In the genomic region with DNA sequence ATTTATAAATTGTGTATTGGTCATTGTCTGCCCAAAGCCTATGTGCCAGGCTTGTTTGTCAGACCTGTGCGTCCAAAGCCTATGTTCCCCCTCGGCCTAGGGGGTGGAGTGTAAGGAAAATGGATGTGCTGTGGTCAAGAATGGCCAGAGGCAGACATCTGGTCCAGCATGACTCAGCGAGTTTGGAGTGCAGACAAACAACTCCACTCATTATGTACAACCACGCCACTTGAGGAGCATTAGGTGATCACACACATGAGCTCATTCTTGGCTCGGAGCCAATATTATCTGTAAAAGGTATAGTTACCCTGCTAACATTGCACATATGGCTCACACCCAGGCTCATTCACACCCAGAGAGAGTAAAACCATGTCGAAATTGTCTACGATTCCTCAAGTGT, we compare ENCODE assay signal across 1 cellular context.
TF ChIP-seq lines count a peak whose summit lies in the region.

No MANE protein-coding gene starts in this region.

TF ChIP-seq in HEK293, 187 proteins besides CTCF, POLR2A, EP300 and RAD21 (continued from another document and continues in another):
- 0 out of 2 replicates have a peak, but pooled peaks have one; percentile 41 for TF ChIP-seq ZBTB48 (tag by site-specific recombination; IDR thresholded peaks at IDR 0.05)
- TF ChIP-seq ZFP69B (tag by site-specific recombination; IDR thresholded peaks at IDR 0.05), result peak; percentile 90
- TF ChIP-seq KLF16 (tag by site-specific recombination; IDR thresholded peaks at IDR 0.05), result peak; percentile 88
- no peak for TF ChIP-seq ZNF138 (tag by site-specific recombination; IDR thresholded peaks at IDR 0.05; ENCODE audit: borderline replicate concordance)
- TF ChIP-seq ZNF416 (tag by site-specific recombination; IDR thresholded peaks at IDR 0.05), result 0 out of 2 replicates have a peak, but pooled peaks have one; percentile 16
- peak; percentile 82 for TF ChIP-seq ZBTB8A (tag by site-specific recombination; IDR thresholded peaks at IDR 0.05)
- peak; percentile 76 for TF ChIP-seq GLIS1 (tag by site-specific recombination; IDR thresholded peaks at IDR 0.05)
- TF ChIP-seq ZNF146 (tag by site-specific recombination; IDR thresholded peaks at IDR 0.05), result peak; percentile 72
- peak; percentile 94 for TF ChIP-seq MZF1 (tag by site-specific recombination; IDR thresholded peaks at IDR 0.05; ENCODE audit: borderline replicate concordance)
- TF ChIP-seq, protein P1, sequence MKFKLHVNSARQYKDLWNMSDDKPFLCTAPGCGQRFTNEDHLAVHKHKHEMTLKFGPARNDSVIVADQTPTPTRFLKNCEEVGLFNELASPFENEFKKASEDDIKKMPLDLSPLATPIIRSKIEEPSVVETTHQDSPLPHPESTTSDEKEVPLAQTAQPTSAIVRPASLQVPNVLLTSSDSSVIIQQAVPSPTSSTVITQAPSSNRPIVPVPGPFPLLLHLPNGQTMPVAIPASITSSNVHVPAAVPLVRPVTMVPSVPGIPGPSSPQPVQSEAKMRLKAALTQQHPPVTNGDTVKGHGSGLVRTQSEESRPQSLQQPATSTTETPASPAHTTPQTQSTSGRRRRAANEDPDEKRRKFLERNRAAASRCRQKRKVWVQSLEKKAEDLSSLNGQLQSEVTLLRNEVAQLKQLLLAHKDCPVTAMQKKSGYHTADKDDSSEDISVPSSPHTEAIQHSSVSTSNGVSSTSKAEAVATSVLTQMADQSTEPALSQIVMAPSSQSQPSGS (tag by site-specific recombination; IDR thresholded peaks at IDR 0.05; ENCODE audit: low read depth), result peak; percentile 85
- peak; percentile 40 for TF ChIP-seq SETDB1 (IDR thresholded peaks at IDR 0.05; ENCODE audit: insufficient read length, low read length)
- no peak for TF ChIP-seq ZNF433 (tag by site-specific recombination; IDR thresholded peaks at IDR 0.05; ENCODE audit: low read depth)
- TF ChIP-seq, protein P2, sequence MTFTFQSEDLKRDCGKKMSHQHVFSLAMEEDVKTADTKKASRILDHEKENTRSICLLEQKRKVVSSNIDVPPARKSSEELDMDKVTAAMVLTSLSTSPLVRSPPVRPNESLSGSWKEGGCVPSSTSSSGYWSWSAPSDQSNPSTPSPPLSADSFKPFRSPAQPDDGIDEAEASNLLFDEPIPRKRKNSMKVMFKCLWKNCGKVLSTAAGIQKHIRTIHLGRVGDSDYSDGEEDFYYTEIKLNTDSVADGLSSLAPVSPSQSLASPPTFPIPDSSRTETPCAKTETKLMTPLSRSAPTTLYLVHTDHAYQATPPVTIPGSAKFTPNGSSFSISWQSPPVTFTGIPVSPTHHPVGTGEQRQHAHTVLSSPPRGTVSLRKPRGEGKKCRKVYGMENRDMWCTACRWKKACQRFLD (tag by site-specific recombination; IDR thresholded peaks at IDR 0.05), result no peak
- peak; percentile 87 for TF ChIP-seq ZNF2 (tag by site-specific recombination; IDR thresholded peaks at IDR 0.05)
- TF ChIP-seq KLF7 (tag by site-specific recombination; IDR thresholded peaks at IDR 0.05; ENCODE audit: borderline replicate concordance), result peak; percentile 66; the same call in 1 of the 2 replicates
- peak; percentile 63 for TF ChIP-seq KLF9 (tag by site-specific recombination; IDR thresholded peaks at IDR 0.05; ENCODE audit: low read depth)
- TF ChIP-seq ZNF214 (tag by site-specific recombination; IDR thresholded peaks at IDR 0.05; ENCODE audit: borderline replicate concordance), result peak; percentile 88; the same call in 1 of the 2 replicates
- peak; percentile 94 for TF ChIP-seq ZNF843 (tag by site-specific recombination; IDR thresholded peaks at IDR 0.05)
- peak; percentile 58; the same call in 1 of the 2 replicates for TF ChIP-seq ZSCAN5A (tag by site-specific recombination; IDR thresholded peaks at IDR 0.05)
- TF ChIP-seq ZNF184 (tag by site-specific recombination; IDR thresholded peaks at IDR 0.05), result peak; percentile 99
- TF ChIP-seq KLF1 (tag by site-specific recombination; IDR thresholded peaks at IDR 0.05), result peak; percentile 69
- TF ChIP-seq ZNF670 (tag by site-specific recombination; IDR thresholded peaks at IDR 0.05; ENCODE audit: low read depth), result no peak
- TF ChIP-seq HOXC10 (CRISPR knock-in tag; IDR thresholded peaks at IDR 0.05), result no peak
- peak; percentile 95 for TF ChIP-seq ZNF629 (tag by site-specific recombination; IDR thresholded peaks at IDR 0.05)
- no peak for TF ChIP-seq ZNF585B (tag by site-specific recombination; IDR thresholded peaks at IDR 0.05)
- peak; percentile 85; the same call in 1 of the 2 replicates for TF ChIP-seq ZNF394 (tag by site-specific recombination; IDR thresholded peaks at IDR 0.05; ENCODE audit: borderline replicate concordance)
- peak; percentile 98 for TF ChIP-seq ZNF324 (tag by site-specific recombination; IDR thresholded peaks at IDR 0.05)
- TF ChIP-seq ZNF521 (tag by site-specific recombination; IDR thresholded peaks at IDR 0.05), result no peak
- TF ChIP-seq, protein P3, sequence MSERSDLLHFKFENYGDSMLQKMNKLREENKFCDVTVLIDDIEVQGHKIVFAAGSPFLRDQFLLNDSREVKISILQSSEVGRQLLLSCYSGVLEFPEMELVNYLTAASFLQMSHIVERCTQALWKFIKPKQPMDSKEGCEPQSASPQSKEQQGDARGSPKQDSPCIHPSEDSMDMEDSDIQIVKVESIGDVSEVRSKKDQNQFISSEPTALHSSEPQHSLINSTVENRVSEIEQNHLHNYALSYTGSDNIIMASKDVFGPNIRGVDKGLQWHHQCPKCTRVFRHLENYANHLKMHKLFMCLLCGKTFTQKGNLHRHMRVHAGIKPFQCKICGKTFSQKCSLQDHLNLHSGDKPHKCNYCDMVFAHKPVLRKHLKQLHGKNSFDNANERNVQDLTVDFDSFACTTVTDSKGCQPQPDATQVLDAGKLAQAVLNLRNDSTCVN (tag by site-specific recombination; optimal IDR thresholded peaks at IDR 0.05), result peak; percentile 25
- TF ChIP-seq, protein P4, sequence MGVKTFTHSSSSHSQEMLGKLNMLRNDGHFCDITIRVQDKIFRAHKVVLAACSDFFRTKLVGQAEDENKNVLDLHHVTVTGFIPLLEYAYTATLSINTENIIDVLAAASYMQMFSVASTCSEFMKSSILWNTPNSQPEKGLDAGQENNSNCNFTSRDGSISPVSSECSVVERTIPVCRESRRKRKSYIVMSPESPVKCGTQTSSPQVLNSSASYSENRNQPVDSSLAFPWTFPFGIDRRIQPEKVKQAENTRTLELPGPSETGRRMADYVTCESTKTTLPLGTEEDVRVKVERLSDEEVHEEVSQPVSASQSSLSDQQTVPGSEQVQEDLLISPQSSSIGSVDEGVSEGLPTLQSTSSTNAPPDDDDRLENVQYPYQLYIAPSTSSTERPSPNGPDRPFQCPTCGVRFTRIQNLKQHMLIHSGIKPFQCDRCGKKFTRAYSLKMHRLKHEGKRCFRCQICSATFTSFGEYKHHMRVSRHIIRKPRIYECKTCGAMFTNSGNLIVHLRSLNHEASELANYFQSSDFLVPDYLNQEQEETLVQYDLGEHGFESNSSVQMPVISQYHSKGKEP (tag by site-specific recombination; IDR thresholded peaks at IDR 0.05), result peak; percentile 99
- TF ChIP-seq ZNF501 (tag by site-specific recombination; IDR thresholded peaks at IDR 0.05), result peak; percentile 96
- no peak for TF ChIP-seq ZNF266 (tag by site-specific recombination; IDR thresholded peaks at IDR 0.05; ENCODE audit: low read depth)
- TF ChIP-seq ZNF514 (tag by site-specific recombination; IDR thresholded peaks at IDR 0.05), result no peak
- TF ChIP-seq ZNF132 (tag by site-specific recombination; IDR thresholded peaks at IDR 0.05; ENCODE audit: borderline replicate concordance), result peak; percentile 97
- TF ChIP-seq ZNF776 (tag by site-specific recombination; IDR thresholded peaks at IDR 0.05; ENCODE audit: borderline replicate concordance), result peak; percentile 99
- 0 out of 2 replicates have a peak, but pooled peaks have one; percentile 75 for TF ChIP-seq ZNF239 (tag by site-specific recombination; IDR thresholded peaks at IDR 0.05)
- no peak for TF ChIP-seq ZNF16 (tag by site-specific recombination; IDR thresholded peaks at IDR 0.05; ENCODE audit: low read depth)
- peak; percentile 99; the same call in 1 of the 2 replicates for TF ChIP-seq ZNF221 (tag by site-specific recombination; IDR thresholded peaks at IDR 0.05; ENCODE audit: borderline replicate concordance)
- no peak for TF ChIP-seq EGR2 (tag by site-specific recombination; IDR thresholded peaks at IDR 0.05; ENCODE audit: low read depth)
- TF ChIP-seq, protein P5, sequence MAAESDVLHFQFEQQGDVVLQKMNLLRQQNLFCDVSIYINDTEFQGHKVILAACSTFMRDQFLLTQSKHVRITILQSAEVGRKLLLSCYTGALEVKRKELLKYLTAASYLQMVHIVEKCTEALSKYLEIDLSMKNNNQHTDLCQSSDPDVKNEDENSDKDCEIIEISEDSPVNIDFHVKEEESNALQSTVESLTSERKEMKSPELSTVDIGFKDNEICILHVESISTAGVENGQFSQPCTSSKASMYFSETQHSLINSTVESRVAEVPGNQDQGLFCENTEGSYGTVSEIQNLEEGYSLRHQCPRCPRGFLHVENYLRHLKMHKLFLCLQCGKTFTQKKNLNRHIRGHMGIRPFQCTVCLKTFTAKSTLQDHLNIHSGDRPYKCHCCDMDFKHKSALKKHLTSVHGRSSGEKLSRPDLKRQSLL (tag by site-specific recombination; IDR thresholded peaks at IDR 0.05), result peak; percentile 77; the same call in 1 of the 2 replicates
- peak; percentile 50 for TF ChIP-seq ZBTB10 (tag by site-specific recombination; IDR thresholded peaks at IDR 0.05)
- TF ChIP-seq ZNF837 (tag by site-specific recombination; IDR thresholded peaks at IDR 0.05), result no peak
- TF ChIP-seq ZBTB17 (tag by site-specific recombination; IDR thresholded peaks at IDR 0.05), result peak; percentile 88
- no peak for TF ChIP-seq ZNF555 (tag by site-specific recombination; conservative IDR thresholded peaks at IDR 0.05)
- TF ChIP-seq ZNF37A (tag by site-specific recombination; IDR thresholded peaks at IDR 0.05), result peak; percentile 97
- TF ChIP-seq ZNF529 (tag by site-specific recombination; IDR thresholded peaks at IDR 0.05; ENCODE audit: insufficient replicate concordance), result peak; percentile 93
- peak; percentile 96 for TF ChIP-seq ZEB2 (tag by site-specific recombination; IDR thresholded peaks at IDR 0.05)
- TF ChIP-seq OVOL3 (tag by site-specific recombination; IDR thresholded peaks at IDR 0.05), result peak; percentile 74
- TF ChIP-seq HIC1 (tag by site-specific recombination; IDR thresholded peaks at IDR 0.05), result peak; percentile 94
- no peak for TF ChIP-seq ZBTB7A (tag by site-specific recombination; IDR thresholded peaks at IDR 0.05; ENCODE audit: low read depth)
- TF ChIP-seq ZNF274 (IDR thresholded peaks at IDR 0.05; ENCODE audit: low read length), result no peak
- TF ChIP-seq ZNF274 (tag by site-specific recombination; IDR thresholded peaks at IDR 0.05; ENCODE audit: borderline replicate concordance), result no peak
